Comparison of ENCODE assay signal across 14 cellular contexts in genomic region chr2:953975-954686, GRCh38. TPM values are rescaled to one million over a fixed set of nuclear protein-coding genes. Genes with fewer than 3 reads are reported as not detected.
DNase-seq lines count a peak whose midpoint lies in the region; ATAC-seq and TF ChIP-seq lines count a peak whose summit lies in the region.
"Had no signal": no experiment of that assay in that cellular context is flagged by ENCODE, and none has a peak within 500 bp of the region (broad histone marks: within the 10 kb centered on the region; RNA-seq: fewer than 3 reads in every experiment).

No MANE protein-coding gene starts in this region.

- H3K56ac ChIP-seq in mesendoderm (ENCODE audit: low read length), result no peak overlapping the region

- no peaks in the 10 kb centered on the region for H4K20me1 ChIP-seq in mammary epithelial cell (ENCODE audit: insufficient read depth, low read length)

- no peak for TF ChIP-seq EP300 in esophagus muscularis mucosa (IDR thresholded peaks at IDR 0.05)

- DNase-seq in T47D (ENCODE audit: low read depth in 1 of 2, low spot score in 1 of 2), result peak; percentile 30 to 50
- DNase-seq in mammary epithelial cell, result no peak
- peak; percentile 64 for DNase-seq in NCI-H526 treated with DMSO at 0.1 percent for 48 hours (lab: John Stamatoyannopoulos, UW)
- DNase-seq in esophagus muscularis mucosa (ENCODE audit: extremely low spot score), result peak; percentile 79
- DNase-seq in superior temporal gyrus (ENCODE audit: extremely low spot score), result peak; percentile 52
- DNase-seq in mesendoderm, result no peak
- DNase-seq in activated naive CD4-positive, alpha-beta T cell (lab: John Stamatoyannopoulos, UW), result no peak
- DNase-seq: activated CD8-positive, alpha-beta T cell treated with anti-CD3 and anti-CD28 coated beads for 36 hours; NK-92 treated with Interleukin-12 subunit alpha and Interleukin-12 subunit beta, amount 100 ng/mL, for 24 hours had no signal

- no peak overlapping the region for H2BK120ac ChIP-seq in mesendoderm (ENCODE audit: low read depth, low read length)

- no peaks in the 10 kb centered on the region for H3K4me1 ChIP-seq in mammary epithelial cell (ENCODE audit: insufficient read depth, low read length)
- H3K4me1 ChIP-seq in esophagus muscularis mucosa, result peaks cover 15 to 22% (median 20%) of the 10 kb centered on the region in 4 donors
- H3K4me1 ChIP-seq in mesendoderm (ENCODE audit: control insufficient read depth, low read depth, low read length), result no peaks in the 10 kb centered on the region

- TF ChIP-seq CTCF in mammary epithelial cell (conservative IDR thresholded peaks at IDR 0.05 in 1 of 2, IDR thresholded peaks at IDR 0.05 in 1 of 2; ENCODE audit: extremely low read depth in 1 of 2, insufficient read depth in 1 of 2, low read depth in 1 of 2, low read length in 2 of 2) (peak in 1 of 2 donors; percentile 12), esophagus muscularis mucosa (IDR thresholded peaks at IDR 0.05) (peak in 1 of 3 experiments; percentile 11)

- no peak overlapping the region for H2BK5ac ChIP-seq in mesendoderm (ENCODE audit: low read length)

- no peak overlapping the region for H3K4ac ChIP-seq in mesendoderm (ENCODE audit: low read depth, low read length)

- H3K18ac ChIP-seq in mesendoderm (ENCODE audit: low read length), result no peak overlapping the region

- no peak for ATAC-seq in GM19467 (IDR thresholded peaks at IDR 0.05; ENCODE audit: unreplicated experiment)
- ATAC-seq: activated CD8-positive, alpha-beta T cell treated with anti-CD3 and anti-CD28 coated beads for 36 hours had no signal

- H3K36me3 ChIP-seq in mammary epithelial cell (ENCODE audit: insufficient read depth, low read length) (no peaks in the 10 kb centered on the region), esophagus muscularis mucosa (no peaks in the 10 kb centered on the region), mesendoderm (ENCODE audit: control insufficient read depth, insufficient read depth, low read length) (no peaks in the 10 kb centered on the region)
- H3K36me3 ChIP-seq: tibial nerve had no signal

- H3K79me2 ChIP-seq in mammary epithelial cell (ENCODE audit: insufficient read depth, low read length) (no peaks in the 10 kb centered on the region), mesendoderm (ENCODE audit: control insufficient read depth, insufficient read depth, low read length) (peaks cover 1% of the 10 kb centered on the region)

- no peak for TF ChIP-seq POLR2A in esophagus muscularis mucosa (IDR thresholded peaks at IDR 0.05; ENCODE audit: low read depth)

- H2BK15ac ChIP-seq in mesendoderm (replicated peaks; ENCODE audit: low read depth), result no peak overlapping the region

- H3K79me1 ChIP-seq in mesendoderm (ENCODE audit: low read length), result no peaks in the 10 kb centered on the region

- H3K4me3 ChIP-seq in mammary epithelial cell (replicated peaks in 1 of 3; ENCODE audit: insufficient read depth in 1 of 3, low read depth in 2 of 3, low read length in 3 of 3) (no peak overlapping the region), esophagus muscularis mucosa (no peak overlapping the region), mesendoderm (ENCODE audit: low read length) (no peak overlapping the region)
- H3K4me3 ChIP-seq: coronary artery, tibial nerve had no signal

- intact Hi-C loops in mammary epithelial cell (cut with micrococcal nuclease), result loop anchor here (1.0 to 5.0 kb wide), 2 partner anchors 242 to 815 kb away; no protein-coding TSS in a partner anchor
- intact Hi-C loops in esophagus muscularis mucosa (cut with DNase I), result loop anchor here (10.0 kb wide), 1 partner anchor 591 kb away; no protein-coding TSS in a partner anchor

- in situ Hi-C loops in T47D (cut with HindIII; ENCODE audit: low pct_unique_long_range_greater_than_20kb, low sequenced_read_pairs), result no loop called here
- in situ Hi-C loops in mammary epithelial cell (cut with MboI; ENCODE audit: low sequenced_read_pairs in 2 of 2), result no loop called here

- no TSS peak for BruUV-seq in mammary epithelial cell (replicated peaks; lab: Mats Ljungman, UMichigan)

- H3K9ac ChIP-seq in mammary epithelial cell (ENCODE audit: insufficient read depth, low read length), result no peak overlapping the region
- no peak overlapping the region for H3K9ac ChIP-seq in mesendoderm (ENCODE audit: low read length)

- H3K9me3 ChIP-seq in mammary epithelial cell (replicated peaks; ENCODE audit: insufficient read depth, low read length) (no peaks in the 10 kb centered on the region), esophagus muscularis mucosa (no peaks in the 10 kb centered on the region)
- H3K9me3 ChIP-seq: tibial nerve had no signal

- dilution Hi-C loops in mammary epithelial cell (cut with HindIII; ENCODE audit: low sequenced_read_pairs), result no loop called here

- H2AK5ac ChIP-seq in mesendoderm (ENCODE audit: low read length), result no peak overlapping the region

- CTCF ChIA-PET in mammary epithelial cell (lab: Charles Lee; ENCODE audit: low non-redundant PET), result no interaction called here

- WGBS in mammary epithelial cell (ENCODE audit: low coverage, missing lambda C conversion rate), result 46% methylated on average over 12 of the region's 13 CpGs
- 76% methylated on average over 13 of the region's 13 CpGs for WGBS in esophagus muscularis mucosa
- no CpG with 5 or more reads among the region's 13 CpGs for WGBS in mesendoderm (ENCODE audit: extremely low coverage, insufficient coverage, low lambda C conversion rate)

- no peak overlapping the region for H3K23ac ChIP-seq in mesendoderm (ENCODE audit: low read length)

- H4K8ac ChIP-seq in mesendoderm (ENCODE audit: low read depth, low read length), result no peak overlapping the region

- no peak overlapping the region for H3K27ac ChIP-seq in mammary epithelial cell (ENCODE audit: insufficient read depth, low read depth, low read length)
- H3K27ac ChIP-seq in esophagus muscularis mucosa (replicated peaks in 1 of 4), result no peak overlapping the region
- H3K27ac ChIP-seq in mesendoderm (ENCODE audit: low read depth, low read length), result no peak overlapping the region
- H3K27ac ChIP-seq: coronary artery, tibial nerve had no signal

- H3K27me3 ChIP-seq in mammary epithelial cell (ENCODE audit: insufficient read depth, low read length) (peaks cover 12% of the 10 kb centered on the region), esophagus muscularis mucosa (peaks cover 0 to 65% (median 11%) of the 10 kb centered on the region in 4 donors), mesendoderm (ENCODE audit: insufficient read depth, low read length, poor library complexity) (peaks cover 4% of the 10 kb centered on the region)

- no peak overlapping the region for H3K4me2 ChIP-seq in mammary epithelial cell (ENCODE audit: insufficient read depth, low read depth, low read length)
- H3K4me2 ChIP-seq in mesendoderm (ENCODE audit: low read length), result no peak overlapping the region

- H4K5ac ChIP-seq in mesendoderm (ENCODE audit: low read length), result no peak overlapping the region

- H2AFZ ChIP-seq in mammary epithelial cell (ENCODE audit: low read depth, low read length), result no peak overlapping the region

RNA-seq across cellular contexts. Expression of gene SNTG2, which starts 3.5 kb away (rescaled TPM):
- total RNA-seq in mammary epithelial cell (not detected), esophagus muscularis mucosa (1 to 10 TPM; 3.3 to 7.4 (median 4.5) TPM)
- polyA plus RNA-seq in mammary epithelial cell, result not detected
- not detected for polyA minus RNA-seq in mammary epithelial cell
- polyA plus RNA-seq in mesendoderm (2013, experiment 1 of 2), result 1.4 TPM
- polyA plus RNA-seq in mesendoderm (2013, experiment 2 of 2), result 1.7 TPM
- total RNA-seq: Daoy had no signal
- polyA plus RNA-seq: keratinocyte had no signal

Comparison
In these comparisons a context has a peak if more than half of its experiments do, and no peak if none do; other contexts are left out.
1. DNase-seq: peak in T47D (2 of 2), NCI-H526 treated with DMSO at 0.1 percent for 48 hours (single experiment), esophagus muscularis mucosa (single experiment) and superior temporal gyrus (single experiment); none in mammary epithelial cell (single experiment), mesendoderm (single experiment) and activated naive CD4-positive, alpha-beta T cell (0 of 4).
2. RNA of gene SNTG2, which starts 3.5 kb away (total RNA-seq): 3.3 to 7.4 TPM in esophagus muscularis mucosa; not detected in mammary epithelial cell; every median in the first group is over 4 times any median in the second.